22 cellular contexts compared by ENCODE assay signal in genomic region chr9:5994486-5994885, GRCh38.
"Had no signal": no experiment of that assay in that cellular context is flagged by ENCODE, and none has a peak within 500 bp of the region (broad histone marks: within the 10 kb centered on the region; RNA-seq: fewer than 3 reads in every experiment).

No MANE protein-coding gene starts in this region.

- H3K4me1 ChIP-seq: colonic mucosa, SJSA1 had no signal

- DNase-seq: activated CD4-positive, alpha-beta T cell treated with anti-CD3 and anti-CD28 coated beads, Interleukin-2, amount 10 ng/mL, durations not matched to agents 7 days and 5 days; activated CD4-positive, CD25-positive, alpha-beta regulatory T cell; activated CD8-positive, alpha-beta memory T cell treated with anti-CD3 and anti-CD28 coated beads, Interleukin-2, amount 50 U/mL, for 4 hours; activated CD8-positive, alpha-beta T cell treated with anti-CD3 and anti-CD28 coated beads for 36 hours; activated gamma-delta T cell; activated naive CD4-positive, alpha-beta T cell treated with anti-CD3 and anti-CD28 coated beads for 36 hours; amygdala; brain microvascular endothelial cell; colonic mucosa; Karpas-422; MM.1S; NCI-H1105 treated with DMSO at 0.1 percent for 48 hours; NCI-H1436 treated with DMSO at 0.1 percent for 48 hours; NCI-H187; NCI-H2081; NCI-H510A treated with DMSO at 0.1 percent for 48 hours; NCI-H69; NK-92 treated with Interleukin-12 subunit alpha and Interleukin-12 subunit beta, amount 100 ng/mL, for 24 hours; Peyer's patch; SHP77 had no signal

- H3K36me3 ChIP-seq: brain microvascular endothelial cell, colonic mucosa, Peyer's patch, SJSA1 had no signal

- H3K27ac ChIP-seq: brain microvascular endothelial cell, colonic mucosa, Peyer's patch, SJSA1, VCaP had no signal

- H3K9me3 ChIP-seq: colonic mucosa, Peyer's patch, SJSA1 had no signal

- ATAC-seq: activated CD8-positive, alpha-beta T cell treated with anti-CD3 and anti-CD28 coated beads for 36 hours had no signal

- H3K4me3 ChIP-seq: colonic mucosa, Peyer's patch, SJSA1 had no signal

- H3K27me3 ChIP-seq: brain microvascular endothelial cell, colonic mucosa, Peyer's patch, SJSA1 had no signal
